25 cellular contexts compared by ENCODE assay signal in the genomic region with DNA sequence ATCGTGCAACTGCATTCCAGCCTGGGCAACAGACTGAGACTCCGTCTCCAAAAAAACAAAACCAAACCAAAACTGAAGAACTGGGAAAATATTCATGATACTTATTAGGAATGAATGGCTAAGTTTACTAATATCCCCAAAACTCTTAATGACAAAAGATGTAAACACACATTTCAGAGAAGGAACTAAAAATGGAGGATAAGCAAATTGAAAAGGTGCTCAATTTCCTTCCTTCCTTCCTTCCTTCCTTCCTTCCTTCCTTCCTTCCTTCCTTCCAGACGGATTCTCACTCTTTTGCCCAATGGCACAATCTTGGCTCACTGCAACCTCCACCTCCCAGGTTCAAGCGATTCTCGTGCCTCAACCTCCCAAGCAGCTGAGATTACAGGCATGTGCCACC.
"Had no signal": no experiment of that assay in that cellular context is flagged by ENCODE, and none has a peak within 500 bp of the region (broad histone marks: within the 10 kb centered on the region; RNA-seq: fewer than 3 reads in every experiment).

No MANE protein-coding gene starts in this region.

- H3K4me3 Mint-ChIP-seq: activated CD8-positive, alpha-beta memory T cell treated with anti-CD3 and anti-CD28 coated beads, Interleukin-2, amount 10 ng/mL, durations not matched to agents 7 days and 5 days; activated CD8-positive, alpha-beta T cell treated with anti-CD3 and anti-CD28 coated beads for 36 hours; mesothelial cell of epicardium; nephron progenitor cell; stimulated activated naive CD8-positive, alpha-beta T cell treated with anti-CD3 and anti-CD28 coated beads, Interleukin-15, Interleukin-2, amounts not matched to agents 100 ng/mL and 50 ng/mL, for 24 hours had no signal

- H3K36me3 Mint-ChIP-seq: activated CD8-positive, alpha-beta memory T cell treated with anti-CD3 and anti-CD28 coated beads, Interleukin-2, amount 10 ng/mL, durations not matched to agents 7 days and 5 days; mesothelial cell of epicardium had no signal

- H3K36me3 ChIP-seq: ascending aorta, brain microvascular endothelial cell, left lung, thyroid gland had no signal

- H3K9me3 ChIP-seq: ascending aorta, left lung, thyroid gland had no signal

- H3K27ac ChIP-seq: ascending aorta, brain microvascular endothelial cell, parathyroid adenoma, thyroid gland had no signal

- H3K27ac Mint-ChIP-seq: activated CD8-positive, alpha-beta memory T cell treated with anti-CD3 and anti-CD28 coated beads, Interleukin-2, amount 10 ng/mL, durations not matched to agents 7 days and 5 days; activated CD8-positive, alpha-beta T cell treated with anti-CD3 and anti-CD28 coated beads for 36 hours; mesothelial cell of epicardium; nephron progenitor cell; stimulated activated naive CD8-positive, alpha-beta T cell treated with anti-CD3 and anti-CD28 coated beads, Interleukin-15, Interleukin-2, amounts not matched to agents 100 ng/mL and 50 ng/mL, for 24 hours had no signal

- H3K9me3 Mint-ChIP-seq: activated CD8-positive, alpha-beta T cell treated with anti-CD3 and anti-CD28 coated beads for 36 hours; activated naive CD4-positive, alpha-beta T cell treated with anti-CD3 and anti-CD28 coated beads, Interleukin-2, amount 50 U/mL, for 72 hours; mesothelial cell of epicardium; nephron progenitor cell; stimulated activated naive CD8-positive, alpha-beta T cell treated with anti-CD3 and anti-CD28 coated beads, Interleukin-15, Interleukin-2, amounts not matched to agents 100 ng/mL and 50 ng/mL, for 24 hours had no signal

- H3K4me3 ChIP-seq: ascending aorta, left lung, thyroid gland had no signal

- ATAC-seq: activated CD8-positive, alpha-beta memory T cell treated with anti-CD3 and anti-CD28 coated beads, Interleukin-2, amount 10 ng/mL, durations not matched to agents 7 days and 5 days; activated CD8-positive, alpha-beta T cell treated with anti-CD3 and anti-CD28 coated beads for 36 hours; activated naive CD4-positive, alpha-beta T cell treated with anti-CD3 and anti-CD28 coated beads, Interleukin-2, amount 50 U/mL, for 72 hours; esophagus mucosa; left lung; right cardiac atrium had no signal

- DNase-seq: activated CD4-positive, alpha-beta T cell treated with anti-CD3 and anti-CD28 coated beads for 48 hours; activated CD8-positive, alpha-beta memory T cell treated with anti-CD3 and anti-CD28 coated beads, Interleukin-2, amount 10 ng/mL, durations not matched to agents 7 days and 5 days; activated CD8-positive, alpha-beta T cell treated with anti-CD3 and anti-CD28 coated beads for 36 hours; activated gamma-delta T cell; activated T-cell treated with anti-CD3 and anti-CD28 coated beads for 4 hours; brain microvascular endothelial cell; caudate nucleus; dermis blood vessel endothelial cell; effector CD8-positive, alpha-beta T cell; hippocampal formation; kidney glomerular epithelial cell; left lung; nephron progenitor cell; nucleus accumbens; right cardiac atrium; stimulated activated CD4-positive, alpha-beta T cell treated with anti-CD3 and anti-CD28 coated beads, Interleukin-12 subunit alpha, Interleukin-12 subunit beta, amount 100 ng/mL, for 4 hours; substantia nigra; T-helper 2 cell; thyroid gland had no signal

- H3K9ac ChIP-seq: parathyroid adenoma had no signal
